34 cellular contexts compared by ENCODE assay signal in genomic region chr20:6835609-6836008, GRCh38.
"Had no signal": no experiment of that assay in that cellular context is flagged by ENCODE, and none has a peak within 500 bp of the region (broad histone marks: within the 10 kb centered on the region; RNA-seq: fewer than 3 reads in every experiment).

No MANE protein-coding gene starts in this region.

- H3K27me3 ChIP-seq: MG63 had no signal

- H3K9me3 ChIP-seq: MG63 had no signal

- H3K4me3 ChIP-seq: MG63 had no signal

- H3K36me3 ChIP-seq: MG63 had no signal

- H3K4me2 ChIP-seq: KMS-11 had no signal

- H3K27ac ChIP-seq: KMS-11 had no signal

- H3K9ac ChIP-seq: KMS-11 had no signal

- DNase-seq: Karpas-422, Kasumi-1, MG63, MM.1S, NCI-H1048, NCI-H1092, NCI-H1092 treated with DMSO at 0.1 percent for 48 hours, NCI-H1105, NCI-H1105 treated with DMSO at 0.1 percent for 48 hours, NCI-H1417, NCI-H1417 treated with DMSO at 0.1 percent for 48 hours, NCI-H1436, NCI-H1436 treated with DMSO at 0.1 percent for 48 hours, NCI-H146, NCI-H1694, NCI-H1694 treated with DMSO at 0.1 percent for 48 hours, NCI-H187, NCI-H187 treated with DMSO at 0.1 percent for 48 hours, NCI-H1930, NCI-H2029, NCI-H2029 treated with DMSO at 0.1 percent for 48 hours, NCI-H2081, NCI-H2081 treated with DMSO at 0.1 percent for 48 hours, NCI-H2107, NCI-H2171, NCI-H2171 treated with DMSO at 0.1 percent for 48 hours, NCI-H2227 treated with DMSO at 0.1 percent for 48 hours, NCI-H226, NCI-H345, NCI-H446, NCI-H446 treated with DMSO at 0.1 percent for 48 hours, NCI-H510A, NCI-H510A treated with DMSO at 0.1 percent for 48 hours had no signal
